In the genomic region with DNA sequence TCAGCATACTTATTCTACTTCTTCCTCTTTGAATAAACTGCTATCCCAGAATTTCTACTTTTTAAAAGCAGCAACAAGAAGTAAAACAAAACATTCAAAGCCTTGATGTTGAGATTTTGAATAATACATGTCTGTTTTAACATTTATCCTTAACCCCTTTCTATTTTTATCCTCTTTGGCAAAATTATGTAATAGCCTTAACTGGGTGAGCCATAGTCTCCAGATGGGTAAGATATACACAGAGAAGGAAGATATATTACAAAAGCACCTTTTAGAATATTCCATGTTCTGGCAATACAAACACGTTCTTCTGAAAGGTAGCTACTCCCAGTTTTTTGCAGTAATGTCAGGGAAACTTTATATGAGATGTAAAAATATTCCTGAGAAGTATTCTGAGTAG, we compare ENCODE assay signal across 18 cellular contexts.
DNase-seq lines count a peak whose midpoint lies in the region; ATAC-seq, FAIRE-seq and TF ChIP-seq lines count a peak whose summit lies in the region.
"Had no signal": no experiment of that assay in that cellular context is flagged by ENCODE, and none has a peak within 500 bp of the region (broad histone marks: within the 10 kb centered on the region; RNA-seq: fewer than 3 reads in every experiment).

No MANE protein-coding gene starts in this region.

- H3K9me3 Mint-ChIP-seq in activated naive CD4-positive, alpha-beta T cell treated with anti-CD3 and anti-CD28 coated beads, Interleukin-2, amount 50 U/mL, for 24 hours, result no peaks in the 10 kb centered on the region
- H3K9me3 Mint-ChIP-seq in naive thymus-derived CD8-positive, alpha-beta T cell, result peaks cover 0 to 2% (median 0%) of the 10 kb centered on the region in 9 donors

- no peaks in the 10 kb centered on the region for H3K27me3 Mint-ChIP-seq in activated naive CD4-positive, alpha-beta T cell treated with anti-CD3 and anti-CD28 coated beads, Interleukin-2, amount 50 U/mL, for 24 hours
- H3K27me3 Mint-ChIP-seq in naive thymus-derived CD8-positive, alpha-beta T cell, result no peaks in the 10 kb centered on the region

- 80% methylated on average over 1 of the region's 1 CpG for WGBS in K562 (ENCODE audit: insufficient coverage, low coverage, missing lambda C conversion rate)
- WGBS in tibial nerve, 2 donors, result 34 to 53% methylated on average over 1 of the region's 1 CpG
- 54 to 61% methylated on average over 1 of the region's 1 CpG for WGBS in lower leg skin, 2 donors

- no peak for FAIRE-seq in K562 (lab: Jason Lieb, UNC)
- FAIRE-seq: colon had no signal

- peak overlapping the region; percentile 83 for H3K27ac Mint-ChIP-seq in activated naive CD4-positive, alpha-beta T cell treated with anti-CD3 and anti-CD28 coated beads, Interleukin-2, amount 50 U/mL, for 24 hours
- peak overlapping the region in 7 of 10 donors; percentile 20 to 86 (median 58) for H3K27ac Mint-ChIP-seq in naive thymus-derived CD8-positive, alpha-beta T cell

- TF ChIP-seq RAD21 in K562 (CRISPR knock-in tag; conservative IDR thresholded peaks at IDR 0.05 in 1 of 2, IDR thresholded peaks at IDR 0.05 in 1 of 2), result no peak

- TF ChIP-seq POLR2A in K562 (conservative IDR thresholded peaks at IDR 0.05) (no peak), tibial nerve (IDR thresholded peaks at IDR 0.05) (no peak), lower leg skin (IDR thresholded peaks at IDR 0.05) (no peak)

- no peak for TF ChIP-seq EP300 in K562 (IDR thresholded peaks at IDR 0.05; ENCODE audit: low read length)
- no peak for TF ChIP-seq EP300 in tibial nerve (IDR thresholded peaks at IDR 0.05)

- peak overlapping the region; percentile 26 for H3K4me3 Mint-ChIP-seq in activated naive CD4-positive, alpha-beta T cell treated with anti-CD3 and anti-CD28 coated beads, Interleukin-2, amount 50 U/mL, for 24 hours
- H3K4me3 Mint-ChIP-seq in naive thymus-derived CD8-positive, alpha-beta T cell, result no peak overlapping the region
- H3K4me3 Mint-ChIP-seq: activated T-cell treated with anti-CD3 and anti-CD28 coated beads, Interleukin-2, amount 50 U/mL, for 72 hours had no signal

- peaks cover 6% of the 10 kb centered on the region for H3K9me1 ChIP-seq in K562 (ENCODE audit: control insufficient read depth, insufficient read depth, low read length)

- CTCF ChIA-PET in K562 (lab: Yijun Ruan, JAX; ENCODE audit: low intra/inter-chr PET ratio), result no interaction called here

- ATAC-seq in K562 (no peak), GM19395 (IDR thresholded peaks at IDR 0.05; ENCODE audit: unreplicated experiment) (no peak)
- ATAC-seq in naive thymus-derived CD8-positive, alpha-beta T cell, result no peak
- ATAC-seq: activated T-cell treated with anti-CD3 and anti-CD28 coated beads, Interleukin-2, amount 50 U/mL, for 72 hours had no signal

- H2AFZ ChIP-seq in K562 (ENCODE audit: low read depth, low read length), result no peak overlapping the region

- no TSS peak for BruUV-seq in K562 (replicated peaks; lab: Mats Ljungman, UMichigan)

- in situ Hi-C loops in K562 (cut with MboI), result no loop called here

- H3K27ac ChIP-seq in K562 (ENCODE audit: extremely low read depth, low read depth, low read length) (no peak overlapping the region), tibial nerve (peak overlapping the region in 3 of 4 donors; percentile 3 to 64 (median 36))

- H3K9me3 ChIP-seq in K562 (replicated peaks; ENCODE audit: control insufficient read depth, insufficient read depth, low read depth, low read length) (no peaks in the 10 kb centered on the region), tibial nerve (no peaks in the 10 kb centered on the region)
- H3K9me3 ChIP-seq: esophagus squamous epithelium had no signal

- TF ChIP-seq CTCF in K562 (IDR thresholded peaks at IDR 0.05 in 2 of 3, conservative IDR thresholded peaks at IDR 0.05 in 1 of 3; ENCODE audit: insufficient read depth in 2 of 3, low read depth in 1 of 3, low read length in 3 of 3), result no peak
- TF ChIP-seq CTCF in tibial nerve (IDR thresholded peaks at IDR 0.05), result no peak
- TF ChIP-seq CTCF in lower leg skin (IDR thresholded peaks at IDR 0.05), result no peak

- H3K27me3 ChIP-seq in K562 (ENCODE audit: control insufficient read depth in 2 of 2, insufficient read depth in 2 of 2, low read length in 2 of 2) (no peaks in the 10 kb centered on the region), tibial nerve (no peaks in the 10 kb centered on the region)
- H3K27me3 ChIP-seq: esophagus squamous epithelium had no signal

- DNase-seq in activated naive CD4-positive, alpha-beta T cell treated with anti-CD3 and anti-CD28 coated beads, Interleukin-2, amount 50 U/mL, for 16 hours, result no peak
- DNase-seq in K562 (ENCODE audit: extremely low read depth in 1 of 4, low spot score in 3 of 4) (no peak), tibial nerve (ENCODE audit: low spot score in 2 of 2) (no peak), lower leg skin (ENCODE audit: low spot score in 2 of 2) (no peak), AML-193 (lab: John Stamatoyannopoulos, UW) (no peak)
- no peak for DNase-seq in naive thymus-derived CD8-positive, alpha-beta T cell
- DNase-seq: 8988T; activated CD4-positive, alpha-beta T cell treated with anti-CD3 and anti-CD28 coated beads, Interleukin-2, amount 50 U/mL, for 48 hours; activated T-cell treated with anti-CD3 and anti-CD28 coated beads, Interleukin-2, amount 50 U/mL, for 72 hours; amygdala; esophagus squamous epithelium; Kasumi-1; kidney glomerular epithelial cell; NCI-H510A treated with DMSO at 0.1 percent for 48 hours; stimulated activated CD4-positive, alpha-beta T cell treated with anti-CD3 and anti-CD28 coated beads, Interleukin-4, amount 100 ng/mL, for 1 hour had no signal

- H3K4me3 ChIP-seq in K562 (no peak overlapping the region), tibial nerve (no peak overlapping the region), lower leg skin (ENCODE audit: low read depth, poor library complexity, severe bottlenecking) (no peak overlapping the region)
- H3K4me3 ChIP-seq: esophagus squamous epithelium had no signal

- no peak overlapping the region for H3K9ac ChIP-seq in K562 (ENCODE audit: insufficient read depth in 1 of 2, low read depth in 2 of 2, low read length in 2 of 2)

- peaks cover 7% of the 10 kb centered on the region for H4K20me1 ChIP-seq in K562 (replicated peaks; ENCODE audit: control insufficient read depth, insufficient read depth, low read length)

- POLR2A ChIA-PET in K562 (lab: Yijun Ruan, JAX), result interaction anchor here (0.9 kb wide), 1 partner anchor 10 kb away, joined by 4 read pairs; no protein-coding TSS in a partner anchor
- POLR2A ChIA-PET in naive thymus-derived CD8-positive, alpha-beta T cell (lab: Charles Lee), result interaction anchor here (0.7 to 1.8 kb wide), 3 partner anchors 9 to 50 kb away, joined by 3 to 6 read pairs (median 4); no protein-coding TSS in a partner anchor

- H3K79me2 ChIP-seq in K562 (ENCODE audit: control insufficient read depth, insufficient read depth, low read length), result peaks cover 99% of the 10 kb centered on the region

- peaks cover 72% of the 10 kb centered on the region for H3K36me3 ChIP-seq in K562 (ENCODE audit: control insufficient read depth, insufficient read depth, low read length)
- peaks cover 0 to 3% (median 0%) of the 10 kb centered on the region in 3 donors for H3K36me3 ChIP-seq in tibial nerve

- no peaks in the 10 kb centered on the region for H3K4me1 ChIP-seq in K562 (replicated peaks in 1 of 2; ENCODE audit: control insufficient read depth in 2 of 2, insufficient read depth in 2 of 2, low read length in 2 of 2)
- peaks cover 0 to 85% (median 29%) of the 10 kb centered on the region in 4 donors for H3K4me1 ChIP-seq in tibial nerve

- peaks cover 82% of the 10 kb centered on the region for H3K4me1 Mint-ChIP-seq in activated naive CD4-positive, alpha-beta T cell treated with anti-CD3 and anti-CD28 coated beads, Interleukin-2, amount 50 U/mL, for 24 hours
- peaks cover 24 to 79% (median 69%) of the 10 kb centered on the region in 4 donors for H3K4me1 Mint-ChIP-seq in naive thymus-derived CD8-positive, alpha-beta T cell

- H3K4me2 ChIP-seq in K562 (ENCODE audit: insufficient read depth, low read length), result no peak overlapping the region

- intact Hi-C loops in K562 (cut with micrococcal nuclease), result no loop called here
- intact Hi-C loops in lower leg skin (cut with DNase I; ENCODE audit: low total_unique reads), result no loop called here

- H3K36me3 Mint-ChIP-seq in activated naive CD4-positive, alpha-beta T cell treated with anti-CD3 and anti-CD28 coated beads, Interleukin-2, amount 50 U/mL, for 24 hours, result peaks cover 30% of the 10 kb centered on the region
- peaks cover 6 to 80% (median 26%) of the 10 kb centered on the region in 3 donors for H3K36me3 Mint-ChIP-seq in naive thymus-derived CD8-positive, alpha-beta T cell

TF ChIP-seq in K562, 482 proteins besides CTCF, POLR2A, EP300 and RAD21:
- TF ChIP-seq IRF9 (tag; IDR thresholded peaks at IDR 0.05) (no peak), POLR2H (tag; IDR thresholded peaks at IDR 0.05; ENCODE audit: low read depth) (0 out of 2 replicates have a peak, but pooled peaks have one; percentile 2), MXD1 (CRISPR knock-in tag; IDR thresholded peaks at IDR 0.05; ENCODE audit: borderline replicate concordance, poor library complexity, severe bottlenecking) (no peak)
